Comparison of ENCODE assay signal across 20 cellular contexts in the genomic region with DNA sequence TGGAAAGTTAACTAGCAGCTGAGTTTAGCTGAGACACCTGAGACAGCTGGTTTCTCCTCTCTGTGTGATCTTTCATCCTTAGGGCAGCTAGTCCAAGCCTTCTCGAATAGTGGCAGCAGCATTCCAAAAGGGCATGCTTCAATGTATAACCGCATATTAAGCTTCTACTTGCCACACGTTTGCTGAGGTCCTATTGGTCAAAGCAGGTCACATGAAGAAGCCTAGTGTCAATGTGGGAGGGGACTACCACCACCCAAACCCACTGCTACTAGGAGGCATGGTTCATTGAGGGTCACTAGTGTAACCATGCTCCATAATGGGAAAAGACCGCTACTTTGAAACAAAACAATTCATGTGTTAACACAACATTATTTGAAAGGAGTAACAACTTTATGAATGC.
DNase-seq lines count a peak whose midpoint lies in the region; ATAC-seq, FAIRE-seq and TF ChIP-seq lines count a peak whose summit lies in the region.
"Had no signal": no experiment of that assay in that cellular context is flagged by ENCODE, and none has a peak within 500 bp of the region (broad histone marks: within the 10 kb centered on the region; RNA-seq: fewer than 3 reads in every experiment).

No MANE protein-coding gene starts in this region.

- no peak overlapping the region for H3K4me2 ChIP-seq in mesendoderm (ENCODE audit: low read length)

- WGBS in mesendoderm (ENCODE audit: extremely low coverage, insufficient coverage, low lambda C conversion rate), result no CpG with 5 or more reads among the region's 4 CpGs

- H3K4ac ChIP-seq in mesendoderm (ENCODE audit: low read depth, low read length), result no peak overlapping the region

- FAIRE-seq in HTR-8/SVneo (lab: Jason Lieb, UNC), result no peak
- FAIRE-seq: A204.1, G401.6, GM12891 had no signal

- H2BK15ac ChIP-seq in mesendoderm (replicated peaks; ENCODE audit: low read depth), result no peak overlapping the region

- H4K8ac ChIP-seq in mesendoderm (ENCODE audit: low read depth, low read length), result no peak overlapping the region

- ATAC-seq in GM21515 (IDR thresholded peaks at IDR 0.05; ENCODE audit: unreplicated experiment), result no peak

- DNase-seq in H4 (ENCODE audit: low spot score), result peak; percentile 7
- peak; percentile 3 for DNase-seq in SK-MEL-5 (ENCODE audit: low read depth, low spot score)
- DNase-seq in brain microvascular endothelial cell, result no peak
- peak; percentile 5 for DNase-seq in mesendoderm
- no peak for DNase-seq in dorsolateral prefrontal cortex
- no peak for DNase-seq in HTR-8/SVneo (ENCODE audit: insufficient read length, low spot score)
- DNase-seq: BE2C; C1 segment of cervical spinal cord; CD4-positive, CD25-positive, alpha-beta regulatory T cell; CD8-positive, alpha-beta memory T cell; COR-L47; DMS 273 treated with DMSO at 0.1 percent for 48 hours; DND-41; GOT3; KBM-7 had no signal

- H2BK5ac ChIP-seq in mesendoderm (ENCODE audit: low read length), result no peak overlapping the region

- H3K4me1 ChIP-seq in mesendoderm (ENCODE audit: control insufficient read depth, low read depth, low read length), result peaks cover 2% of the 10 kb centered on the region
- H3K4me1 ChIP-seq: BE2C, HAP-1 had no signal

- in situ Hi-C loops in SK-MEL-5 (cut with HindIII; ENCODE audit: low pct_unique_long_range_greater_than_20kb, low sequenced_read_pairs) (no loop called here), brain microvascular endothelial cell (cut with HindIII; ENCODE audit: low pct_ligation_motif_present, low sequenced_read_pairs) (no loop called here)

- no peak overlapping the region for H4K5ac ChIP-seq in mesendoderm (ENCODE audit: low read length)

- intact Hi-C loops in dorsolateral prefrontal cortex (cut with DNase I), result no loop called here

- H3K9ac ChIP-seq in mesendoderm (ENCODE audit: low read length), result no peak overlapping the region

- H3K4me3 ChIP-seq in brain microvascular endothelial cell (ENCODE audit: low read depth, low read length) (no peak overlapping the region), mesendoderm (ENCODE audit: low read length) (no peak overlapping the region), dorsolateral prefrontal cortex (no peak overlapping the region)
- H3K4me3 ChIP-seq: HAP-1 had no signal

- TF ChIP-seq CTCF in brain microvascular endothelial cell (IDR thresholded peaks at IDR 0.05; ENCODE audit: low read depth, low read length, missing control alignments) (no peak), dorsolateral prefrontal cortex (IDR thresholded peaks at IDR 0.05 in 54 of 56, conservative IDR thresholded peaks at IDR 0.05 in 2 of 56; ENCODE audit: low read depth in 1 of 56, partially characterized antibody in 56 of 56) (no peak)

- no peak overlapping the region for H2AK5ac ChIP-seq in mesendoderm (ENCODE audit: low read length)

- no peak overlapping the region for H3K23ac ChIP-seq in mesendoderm (ENCODE audit: low read length)

- H3K56ac ChIP-seq in mesendoderm (ENCODE audit: low read length), result no peak overlapping the region

- no peaks in the 10 kb centered on the region for H3K36me3 ChIP-seq in brain microvascular endothelial cell (replicated peaks)
- no peaks in the 10 kb centered on the region for H3K36me3 ChIP-seq in mesendoderm (ENCODE audit: control insufficient read depth, insufficient read depth, low read length)
- H3K36me3 ChIP-seq: BE2C, HAP-1 had no signal

- H3K18ac ChIP-seq in mesendoderm (ENCODE audit: low read length), result no peak overlapping the region

- H3K27ac ChIP-seq in brain microvascular endothelial cell (peak overlapping the region; percentile 38), mesendoderm (ENCODE audit: low read depth, low read length) (no peak overlapping the region), dorsolateral prefrontal cortex (no peak overlapping the region)

- no peaks in the 10 kb centered on the region for H3K79me2 ChIP-seq in mesendoderm (ENCODE audit: control insufficient read depth, insufficient read depth, low read length)

- H3K27me3 ChIP-seq in brain microvascular endothelial cell (replicated peaks) (no peaks in the 10 kb centered on the region), mesendoderm (ENCODE audit: insufficient read depth, low read length, poor library complexity) (no peaks in the 10 kb centered on the region), dorsolateral prefrontal cortex (no peaks in the 10 kb centered on the region)
- H3K27me3 ChIP-seq: BE2C had no signal

- no peak overlapping the region for H2BK120ac ChIP-seq in mesendoderm (ENCODE audit: low read depth, low read length)

- no peaks in the 10 kb centered on the region for H3K79me1 ChIP-seq in mesendoderm (ENCODE audit: low read length)

Comparison
In these comparisons a context has a peak if more than half of its experiments do, and no peak if none do; other contexts are left out.
1. DNase-seq: peak in H4 (single experiment), SK-MEL-5 (single experiment) and mesendoderm (single experiment); none in brain microvascular endothelial cell (single experiment), dorsolateral prefrontal cortex (0 of 10) and HTR-8/SVneo (single experiment).